Comparison of ENCODE assay signal across 19 cellular contexts in the genomic region with DNA sequence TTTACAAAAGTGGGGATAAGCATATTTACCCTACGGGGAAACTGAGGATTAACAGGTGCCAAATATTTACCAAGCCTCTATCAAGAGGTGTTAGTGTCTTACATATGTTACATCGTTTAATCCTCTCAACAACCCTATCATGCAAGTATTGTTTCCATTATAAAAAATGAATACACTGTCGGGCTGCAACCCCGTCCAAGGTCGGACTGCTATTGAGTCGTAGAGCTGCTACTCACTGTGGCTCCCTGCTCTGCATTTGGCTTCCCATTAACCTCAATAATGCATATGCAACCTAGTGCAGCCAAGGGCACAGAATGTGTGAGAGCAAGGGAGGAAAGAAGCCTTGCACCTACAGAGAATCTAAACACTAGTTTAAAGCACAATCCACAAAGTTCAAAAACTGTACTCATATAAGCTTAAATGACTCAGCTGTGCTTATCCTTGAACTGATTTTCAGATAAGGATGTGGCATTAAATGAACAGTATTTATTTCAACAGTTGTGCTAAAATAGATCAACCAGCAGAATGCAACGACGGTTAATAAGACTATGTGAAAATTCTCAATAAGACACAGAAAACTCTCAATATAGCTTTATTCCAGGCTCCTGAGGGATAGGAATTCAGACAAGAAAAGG. TPM values are rescaled to one million over a fixed set of nuclear protein-coding genes. Genes with fewer than 3 reads are reported as not detected.
DNase-seq lines count a peak whose midpoint lies in the region; ATAC-seq and TF ChIP-seq lines count a peak whose summit lies in the region.
"Had no signal": no experiment of that assay in that cellular context is flagged by ENCODE, and none has a peak within 500 bp of the region (broad histone marks: within the 10 kb centered on the region; RNA-seq: fewer than 3 reads in every experiment).

No MANE protein-coding gene starts in this region.

- H3K27ac ChIP-seq in CD4-positive, CD25-positive, alpha-beta regulatory T cell (ENCODE audit: insufficient read depth, low read length, poor library complexity, severe bottlenecking), result no peak overlapping the region
- H3K27ac ChIP-seq in GM23338 (ENCODE audit: low read depth) (no peak overlapping the region), tibial nerve (no peak overlapping the region)
- H3K27ac ChIP-seq: RWPE1, SJCRH30 had no signal

- H3K9me2 ChIP-seq in GM23338 (ENCODE audit: insufficient read depth), result no peaks in the 10 kb centered on the region

- H3K4me1 Mint-ChIP-seq in CD4-positive, CD25-positive, alpha-beta regulatory T cell, result peaks cover 29 to 87% (median 73%) of the 10 kb centered on the region in 4 donors
- peaks cover 41% of the 10 kb centered on the region for H3K4me1 Mint-ChIP-seq in GM23338
- peaks cover 53% of the 10 kb centered on the region for H3K4me1 Mint-ChIP-seq in WTC11
- H3K4me1 Mint-ChIP-seq in naive B cell, result peaks cover 73 to 93% (median 90%) of the 10 kb centered on the region in 3 donors

- H3K4me1 ChIP-seq in CD4-positive, CD25-positive, alpha-beta regulatory T cell (ENCODE audit: control insufficient read depth, insufficient read depth, low read length, poor library complexity, severe bottlenecking), result peaks cover 59% of the 10 kb centered on the region
- H3K4me1 ChIP-seq in GM23338 (ENCODE audit: insufficient read depth) (peaks cover 8% of the 10 kb centered on the region), tibial nerve (peaks cover 0 to 25% (median 7%) of the 10 kb centered on the region in 4 donors)
- H3K4me1 ChIP-seq: BE2C had no signal

- H3F3A ChIP-seq in GM23338 (replicated peaks; ENCODE audit: low read depth), result no peaks in the 10 kb centered on the region; the same call in 1 of the 2 replicates

- H3K36me3 Mint-ChIP-seq in CD4-positive, CD25-positive, alpha-beta regulatory T cell, result peaks cover 35% of the 10 kb centered on the region
- H3K36me3 Mint-ChIP-seq in GM23338 (ENCODE audit: low read depth), result peaks cover 24% of the 10 kb centered on the region
- H3K36me3 Mint-ChIP-seq in WTC11, result peaks cover 17% of the 10 kb centered on the region
- H3K36me3 Mint-ChIP-seq in naive B cell, result peaks cover 20 to 26% of the 10 kb centered on the region in 2 donors

- 82 to 89% methylated on average over 8 of the region's 8 CpGs for WGBS in tibial nerve, 2 donors

- peaks cover 20% of the 10 kb centered on the region; the same call in 1 of the 2 replicates for H4K20me1 ChIP-seq in GM23338 (replicated peaks; ENCODE audit: insufficient read depth)

- H3K27ac Mint-ChIP-seq in CD4-positive, CD25-positive, alpha-beta regulatory T cell, result peak overlapping the region in 2 of 3 donors; percentile 7 to 82
- H3K27ac Mint-ChIP-seq in GM23338 (no peak overlapping the region), WTC11 (no peak overlapping the region), naive B cell (peak overlapping the region in 3 of 6 donors; percentile 75 to 94 (median 90))

- ATAC-seq in CD4-positive, CD25-positive, alpha-beta regulatory T cell (ENCODE audit: low read depth in 2 of 2), result no peak
- ATAC-seq in GM23338 (peak; percentile 61), WTC11 (peak; percentile 57), naive B cell (ENCODE audit: low read depth in 2 of 2) (no peak)

- no peak overlapping the region for H3K4me2 ChIP-seq in GM23338

- no peak for TF ChIP-seq EP300 in tibial nerve (IDR thresholded peaks at IDR 0.05)

- TF ChIP-seq CTCF in GM23338 (conservative IDR thresholded peaks at IDR 0.05; ENCODE audit: low read depth in 2 of 2), result no peak
- TF ChIP-seq CTCF in WTC11 (IDR thresholded peaks at IDR 0.05), result no peak
- no peak for TF ChIP-seq CTCF in tibial nerve (IDR thresholded peaks at IDR 0.05)

- no peaks in the 10 kb centered on the region for H3K9me3 ChIP-seq in CD4-positive, CD25-positive, alpha-beta regulatory T cell (ENCODE audit: control insufficient read depth in 2 of 2, low read length in 2 of 2)
- no peaks in the 10 kb centered on the region for H3K9me3 ChIP-seq in tibial nerve
- H3K9me3 ChIP-seq: BE2C, SJCRH30 had no signal

- H3K4me3 Mint-ChIP-seq in CD4-positive, CD25-positive, alpha-beta regulatory T cell, result peak overlapping the region in 3 of 4 donors; percentile 41 to 86 (median 66)
- H3K4me3 Mint-ChIP-seq in GM23338 (no peak overlapping the region), WTC11 (no peak overlapping the region), naive B cell (peak overlapping the region in 5 of 8 donors; percentile 22 to 78 (median 48))

- POLR2A ChIA-PET in WTC11 (lab: Charles Lee), result interaction anchor here (0.6 kb wide), 1 partner anchor 49 kb away, joined by 4 read pairs; no protein-coding TSS in a partner anchor

- no peaks in the 10 kb centered on the region for H3K27me3 ChIP-seq in CD4-positive, CD25-positive, alpha-beta regulatory T cell (ENCODE audit: control insufficient read depth, insufficient read depth, low read length)
- no peaks in the 10 kb centered on the region for H3K27me3 ChIP-seq in GM23338 (ENCODE audit: insufficient read depth)
- no peaks in the 10 kb centered on the region for H3K27me3 ChIP-seq in tibial nerve
- H3K27me3 ChIP-seq: BE2C, SJCRH30 had no signal

- H3K4me3 ChIP-seq in CD4-positive, CD25-positive, alpha-beta regulatory T cell (ENCODE audit: low read depth, low read length), result peak overlapping the region; percentile 8
- H3K4me3 ChIP-seq in GM23338 (no peak overlapping the region), tibial nerve (no peak overlapping the region)
- H3K4me3 ChIP-seq: SJCRH30 had no signal

- peaks cover 16% of the 10 kb centered on the region for H3K36me3 ChIP-seq in CD4-positive, CD25-positive, alpha-beta regulatory T cell (ENCODE audit: control insufficient read depth, insufficient read depth, low read length)
- H3K36me3 ChIP-seq in GM23338 (ENCODE audit: insufficient read depth) (no peaks in the 10 kb centered on the region), tibial nerve (peaks cover 0 to 13% (median 0%) of the 10 kb centered on the region in 3 donors)

- TF ChIP-seq POLR2A in tibial nerve (IDR thresholded peaks at IDR 0.05), result no peak

- DNase-seq in CD4-positive, CD25-positive, alpha-beta regulatory T cell, result peak in 1 of 3 donors; percentile 31
- DNase-seq in GM23338 (ENCODE audit: low spot score) (no peak), WTC11 (ENCODE audit: low spot score) (no peak), naive B cell (no peak), tibial nerve (ENCODE audit: low spot score in 2 of 2) (no peak), ecto neural progenitor cell (ENCODE audit: low spot score) (no peak)
- no peak for DNase-seq in activated naive CD4-positive, alpha-beta T cell (lab: John Stamatoyannopoulos, UW)
- DNase-seq: ACHN; BE2C; EL; NCI-H1436; NCI-H2029 treated with DMSO at 0.1 percent for 48 hours; NCI-H226; NCI-H526; NK-92 treated with Interleukin-12 subunit alpha and Interleukin-12 subunit beta, amount 100 ng/mL, for 24 hours; OCI-M1; SJCRH30 had no signal

- no peak overlapping the region for H2AFZ ChIP-seq in GM23338

- peaks cover 91% of the 10 kb centered on the region for H3K79me2 ChIP-seq in GM23338 (replicated peaks; ENCODE audit: insufficient read depth)

- H3K27me3 Mint-ChIP-seq in CD4-positive, CD25-positive, alpha-beta regulatory T cell, result no peaks in the 10 kb centered on the region
- peaks cover 3% of the 10 kb centered on the region for H3K27me3 Mint-ChIP-seq in GM23338 (ENCODE audit: insufficient read depth, low read depth, poor library complexity)
- no peaks in the 10 kb centered on the region for H3K27me3 Mint-ChIP-seq in WTC11 (ENCODE audit: low read depth)
- no peaks in the 10 kb centered on the region for H3K27me3 Mint-ChIP-seq in naive B cell
- H3K27me3 Mint-ChIP-seq: IgD-negative memory B cell had no signal

- peaks cover 0 to 11% (median 0%) of the 10 kb centered on the region in 7 donors for H3K9me3 Mint-ChIP-seq in CD4-positive, CD25-positive, alpha-beta regulatory T cell
- H3K9me3 Mint-ChIP-seq in GM23338, result no peaks in the 10 kb centered on the region
- 0 out of 2 replicates have a peak, but pooled peaks cover 3% of the 10 kb centered on the region for H3K9me3 Mint-ChIP-seq in WTC11
- H3K9me3 Mint-ChIP-seq in naive B cell, result peaks cover 0 to 7% (median 4%) of the 10 kb centered on the region in 7 donors

- CTCF ChIA-PET in WTC11 (lab: Charles Lee), result no interaction called here

TF ChIP-seq in GM23338, 12 proteins besides CTCF, POLR2A, EP300 and RAD21:
- no peak for TF ChIP-seq ZNF114 (CRISPR knock-in tag; IDR thresholded peaks at IDR 0.05)
- no peak for TF ChIP-seq EZH2 (IDR thresholded peaks at IDR 0.05; ENCODE audit: low read depth, unreplicated experiment)

TF ChIP-seq in WTC11, 78 proteins besides CTCF, POLR2A, EP300 and RAD21:
- TF ChIP-seq SOX15 (CRISPR knock-in tag; IDR thresholded peaks at IDR 0.05) (no peak), ZNF396 (CRISPR knock-in tag; IDR thresholded peaks at IDR 0.05; ENCODE audit: borderline replicate concordance) (no peak), ZNF423 (CRISPR knock-in tag; IDR thresholded peaks at IDR 0.05) (no peak)

RNA-seq across cellular contexts. Expression of a gene that starts 49.9 kb away (rescaled TPM):
- 109 TPM for total RNA-seq in CD4-positive, CD25-positive, alpha-beta regulatory T cell
- 10 to 100 TPM; 50.7 to 73.5 (median 62.1) TPM for polyA plus RNA-seq in CD4-positive, CD25-positive, alpha-beta regulatory T cell
- total RNA-seq in GM23338 (2014; rRNA removed; shearing (Covaris generic)), result 86.5 and 107 TPM in 2 replicates
- polyA plus RNA-seq in GM23338 (2016; fragmentation: Nextera tagmentation; extraction: Ambion mirVana) (37.2 and 40.8 TPM in 2 replicates), naive B cell (ENCODE audit: low read depth in 6 of 6) (10 to 100 TPM; 35.9 to 86.8 (median 55.6) TPM)
- total RNA-seq in WTC11 (2021) (55.0 to 65.8 TPM (median 63.4 TPM) in 3 replicates), tibial nerve (10 to 100 TPM; 69.6 to 92.3 (median 80.9) TPM)

Comparison
In these comparisons a context has a peak if more than half of its experiments do, and no peak if none do; other contexts are left out.
1. ATAC-seq: peak in GM23338 (single experiment) and WTC11 (single experiment); none in CD4-positive, CD25-positive, alpha-beta regulatory T cell (0 of 2) and naive B cell (0 of 2).
2. H3K27ac Mint-ChIP-seq: peak in CD4-positive, CD25-positive, alpha-beta regulatory T cell (2 of 3); none in GM23338 (single experiment) and WTC11 (single experiment).
3. H3K4me3 Mint-ChIP-seq: peak in CD4-positive, CD25-positive, alpha-beta regulatory T cell (3 of 4) and naive B cell (5 of 8); none in GM23338 (single experiment) and WTC11 (single experiment).